15 cellular contexts compared by ENCODE assay signal in genomic region chr2:134679294-134679693, GRCh38. TPM values are rescaled to one million over a fixed set of nuclear protein-coding genes. Genes with fewer than 3 reads are reported as not detected.
DNase-seq lines count a peak whose midpoint lies in the region; ATAC-seq lines count a peak whose summit lies in the region.
"Had no signal": no experiment of that assay in that cellular context is flagged by ENCODE, and none has a peak within 500 bp of the region (broad histone marks: within the 10 kb centered on the region; RNA-seq: fewer than 3 reads in every experiment).

No MANE protein-coding gene starts in this region.

- H3K27me3 ChIP-seq in BLaER1: no peaks in the 10 kb centered on the region

- peaks cover 14% of the 10 kb centered on the region for H3K9me3 Mint-ChIP-seq in activated CD4-positive, alpha-beta T cell treated with anti-CD3 and anti-CD28 coated beads, Interleukin-2, amount 10 ng/mL, durations not matched to agents 24 days and 14 days
- peaks cover 9% of the 10 kb centered on the region for H3K9me3 Mint-ChIP-seq in T-helper 2 cell treated with Interferon-gamma antibody and Interleukin-4, amounts not matched to agents 5 μg/mL and 100 μg/mL, for 36 hours
- peaks cover 0 to 2% (median 0%) of the 10 kb centered on the region in 7 donors for H3K9me3 Mint-ChIP-seq in naive B cell
- H3K9me3 Mint-ChIP-seq: H9 had no signal

- peak overlapping the region; percentile 66 for H3K4me3 Mint-ChIP-seq in activated CD4-positive, alpha-beta T cell treated with anti-CD3 and anti-CD28 coated beads, Interleukin-2, amount 10 ng/mL, durations not matched to agents 24 days and 14 days
- H3K4me3 Mint-ChIP-seq in T-helper 2 cell treated with Interferon-gamma antibody and Interleukin-4, amounts not matched to agents 5 μg/mL and 100 μg/mL, for 36 hours: peak overlapping the region; percentile 73
- peak overlapping the region in 4 of 8 donors; percentile 13 to 79 (median 63) for H3K4me3 Mint-ChIP-seq in naive B cell
- H3K4me3 Mint-ChIP-seq: H9 had no signal

- H3K27me3 Mint-ChIP-seq in activated CD4-positive, alpha-beta T cell treated with anti-CD3 and anti-CD28 coated beads, Interleukin-2, amount 10 ng/mL, durations not matched to agents 24 days and 14 days: peaks cover 15% of the 10 kb centered on the region
- peaks cover 26% of the 10 kb centered on the region for H3K27me3 Mint-ChIP-seq in T-helper 2 cell treated with Interferon-gamma antibody and Interleukin-4, amounts not matched to agents 5 μg/mL and 100 μg/mL, for 36 hours (ENCODE audit: low read depth)
- peaks cover 0 to 12% (median 11%) of the 10 kb centered on the region in 3 donors for H3K27me3 Mint-ChIP-seq in naive B cell

- no peak overlapping the region for H3K27ac Mint-ChIP-seq in activated CD4-positive, alpha-beta T cell treated with anti-CD3 and anti-CD28 coated beads, Interleukin-2, amount 10 ng/mL, durations not matched to agents 24 days and 14 days
- H3K27ac Mint-ChIP-seq in T-helper 2 cell treated with Interferon-gamma antibody and Interleukin-4, amounts not matched to agents 5 μg/mL and 100 μg/mL, for 36 hours: no peak overlapping the region
- peak overlapping the region in 4 of 6 donors; percentile 2 to 44 (median 23) for H3K27ac Mint-ChIP-seq in naive B cell

- H3K27ac ChIP-seq in BLaER1: no peak overlapping the region

- H3K36me3 Mint-ChIP-seq in activated CD4-positive, alpha-beta T cell treated with anti-CD3 and anti-CD28 coated beads, Interleukin-2, amount 10 ng/mL, durations not matched to agents 24 days and 14 days (ENCODE audit: low read depth): peaks cover 3% of the 10 kb centered on the region
- H3K36me3 Mint-ChIP-seq in T-helper 2 cell treated with Interferon-gamma antibody and Interleukin-4, amounts not matched to agents 5 μg/mL and 100 μg/mL, for 36 hours (ENCODE audit: low read depth): peaks cover 8% of the 10 kb centered on the region
- H3K36me3 Mint-ChIP-seq in naive B cell: no peaks in the 10 kb centered on the region
- H3K36me3 Mint-ChIP-seq: CD14-positive monocyte had no signal

- H3K4me3 ChIP-seq in BLaER1: no peak overlapping the region

- H3K4me1 ChIP-seq in BLaER1: peaks cover 52% of the 10 kb centered on the region

- DNase-seq in activated CD4-positive, alpha-beta T cell treated with anti-CD3 and anti-CD28 coated beads, Interleukin-2, amount 10 ng/mL, durations not matched to agents 24 days and 14 days: no peak
- no peak for DNase-seq in activated CD4-positive, alpha-beta T cell treated with anti-CD3 and anti-CD28 coated beads, Interleukin-2, amount 50 U/mL, for 48 hours
- no peak for DNase-seq in T-helper 2 cell treated with Interferon-gamma antibody and Interleukin-4, amounts not matched to agents 5 μg/mL and 100 μg/mL, for 36 hours (ENCODE audit: low spot score)
- no peak for DNase-seq in naive B cell
- DNase-seq: 8988T, H9, NCI-H1436, NCI-H2081, NCI-H510A treated with DMSO at 0.1 percent for 48 hours, SHP77 treated with DMSO at 0.1 percent for 48 hours had no signal

- no peak overlapping the region for H3K9ac ChIP-seq in BLaER1

- no peaks in the 10 kb centered on the region for H3K36me3 ChIP-seq in BLaER1

- no peaks in the 10 kb centered on the region for H4K20me1 ChIP-seq in BLaER1

- peak overlapping the region; percentile 55 for H3K4me2 ChIP-seq in BLaER1

- ATAC-seq in naive B cell (ENCODE audit: low read depth in 2 of 2) (no peak), GM21717 (IDR thresholded peaks at IDR 0.05; ENCODE audit: unreplicated experiment) (no peak), GM19324 (IDR thresholded peaks at IDR 0.05; ENCODE audit: low FRiP score, unreplicated experiment) (no peak), HG02938 (IDR thresholded peaks at IDR 0.05; ENCODE audit: unreplicated experiment) (no peak)

- H3K9me3 ChIP-seq in BLaER1: no peaks in the 10 kb centered on the region

- H3K4me1 Mint-ChIP-seq in activated CD4-positive, alpha-beta T cell treated with anti-CD3 and anti-CD28 coated beads, Interleukin-2, amount 10 ng/mL, durations not matched to agents 24 days and 14 days: peaks cover 53% of the 10 kb centered on the region
- H3K4me1 Mint-ChIP-seq in T-helper 2 cell treated with Interferon-gamma antibody and Interleukin-4, amounts not matched to agents 5 μg/mL and 100 μg/mL, for 36 hours (ENCODE audit: low read depth): peaks cover 62% of the 10 kb centered on the region
- H3K4me1 Mint-ChIP-seq in naive B cell: peaks cover 25 to 32% (median 29%) of the 10 kb centered on the region in 3 donors

- intact Hi-C loops in activated CD4-positive, alpha-beta T cell treated with anti-CD3 and anti-CD28 coated beads, Interleukin-2, amount 10 ng/mL, durations not matched to agents 24 days and 14 days (cut with micrococcal nuclease): loop anchor here (10.0 kb wide), 1 partner anchor 376 kb away; the partner anchor contains the start of gene RAB3GAP1

RNA-seq across cellular contexts. Expression of gene TMEM163, which starts 39.5 kb away (rescaled TPM):
- 0.23 TPM in 1 of 2 replicates, not detected in the other for total RNA-seq in activated CD4-positive, alpha-beta T cell treated with anti-CD3 and anti-CD28 coated beads, Interleukin-2, amount 10 ng/mL, durations not matched to agents 24 days and 14 days
- polyA plus RNA-seq in naive B cell (ENCODE audit: low read depth in 6 of 6): 1 to 10 TPM in 1 of 6 donors, under 1 TPM in 5; 0.33 to 1.0 (median 0.47) TPM
- polyA plus RNA-seq: CD14-positive monocyte had no signal

Comparison
In these comparisons a context has a peak if more than half of its experiments do, and no peak if none do; other contexts are left out.
1. H3K27ac Mint-ChIP-seq: peak in naive B cell (4 of 6); none in activated CD4-positive, alpha-beta T cell treated with anti-CD3 and anti-CD28 coated beads, Interleukin-2, amount 10 ng/mL, durations not matched to agents 24 days and 14 days (single experiment) and T-helper 2 cell treated with Interferon-gamma antibody and Interleukin-4, amounts not matched to agents 5 μg/mL and 100 μg/mL, for 36 hours (single experiment).